Comparison of ENCODE assay signal across 1 cellular context in genomic region chr10:1661861-1662260, GRCh38.
TF ChIP-seq lines count a peak whose summit lies in the region.

No MANE protein-coding gene starts in this region.

TF ChIP-seq in HepG2, 621 proteins besides CTCF, POLR2A, EP300 and RAD21 (continued from another document):
- TF ChIP-seq ZNF430 (CRISPR knock-in tag; IDR thresholded peaks at IDR 0.05): no peak
